In genomic region chr6:138454976-138455706, GRCh38 we compare ENCODE assay signal across 8 cellular contexts. TPM values are rescaled to one million over a fixed set of nuclear protein-coding genes. Genes with fewer than 3 reads are reported as not detected.
DNase-seq lines count a peak whose midpoint lies in the region; ATAC-seq and TF ChIP-seq lines count a peak whose summit lies in the region.

No MANE protein-coding gene starts in this region.

- CTCF ChIA-PET in GM10248 (lab: Yijun Ruan, JAX), result interaction anchor here (1.0 to 1.8 kb wide), 4 partner anchors 22 to 54 kb away, joined by 3 to 7 read pairs (median 4); partner anchors contain the start of gene HEBP2

- H3K36me3 Mint-ChIP-seq in endothelial cell (ENCODE audit: low read depth, unreplicated experiment), result peaks cover 20% of the 10 kb centered on the region

- H3K27me3 Mint-ChIP-seq in endothelial cell (ENCODE audit: unreplicated experiment), result peaks cover 2% of the 10 kb centered on the region

- intact Hi-C loops in dorsolateral prefrontal cortex (cut with DNase I), result no loop called here

- DNase-seq in activated gamma-delta T cell treated with Interleukin-2 at 50 U/mL for 16 hours (peak; percentile 27), activated gamma-delta T cell (lab: John Stamatoyannopoulos, UW) (no peak), epithelial cell of prostate (ENCODE audit: low read depth, low spot score) (peak; percentile 50), GM10248 (ENCODE audit: extremely low spot score) (no peak), endothelial cell (ENCODE audit: low spot score) (no peak), dorsolateral prefrontal cortex (no peak)
- DNase-seq in stimulated activated CD8-positive, alpha-beta memory T cell treated with anti-CD3 and anti-CD28 coated beads, Interleukin-4, amount 100 ng/mL, for 4 hours (ENCODE audit: low read depth in 2 of 2, low spot score in 1 of 2), result peak; percentile 4 to 16

- H3K27me3 ChIP-seq in dorsolateral prefrontal cortex, result no peaks in the 10 kb centered on the region

- H3K27ac ChIP-seq in epithelial cell of prostate (peak overlapping the region; percentile 85), dorsolateral prefrontal cortex (no peak overlapping the region)

- H3K4me3 ChIP-seq in dorsolateral prefrontal cortex, result no peak overlapping the region

- H3K27ac Mint-ChIP-seq in endothelial cell (ENCODE audit: unreplicated experiment), result no peak overlapping the region

- peaks cover 7% of the 10 kb centered on the region for H3K4me1 Mint-ChIP-seq in endothelial cell (ENCODE audit: unreplicated experiment)

- ATAC-seq in activated CD4-positive, CD25-positive, alpha-beta regulatory T cell treated with anti-CD3 and anti-CD28 coated beads, Interleukin-2, amount 50 U/mL, for 24 hours, result peak; percentile 72 to 76

- H3K9me3 Mint-ChIP-seq in endothelial cell (ENCODE audit: unreplicated experiment), result no peaks in the 10 kb centered on the region

- TF ChIP-seq CTCF in GM10248 (IDR thresholded peaks at IDR 0.05; ENCODE audit: control extremely low read depth, extremely low read depth, low read depth, missing control alignments), result no peak
- no peak for TF ChIP-seq CTCF in endothelial cell (IDR thresholded peaks at IDR 0.05; ENCODE audit: unreplicated experiment)
- no peak for TF ChIP-seq CTCF in dorsolateral prefrontal cortex (IDR thresholded peaks at IDR 0.05 in 54 of 56, conservative IDR thresholded peaks at IDR 0.05 in 2 of 56; ENCODE audit: low read depth in 1 of 56, partially characterized antibody in 56 of 56)

- no peak overlapping the region for H3K4me3 Mint-ChIP-seq in endothelial cell (ENCODE audit: unreplicated experiment)

- POLR2A ChIA-PET in GM10248 (lab: Yijun Ruan, JAX), result no interaction called here

RNA-seq across cellular contexts. Expression of gene NHSL1, which starts 44.2 kb away (rescaled TPM):
- total RNA-seq in endothelial cell (ENCODE audit: unreplicated experiment) (72.3 TPM), dorsolateral prefrontal cortex (10 to 100 TPM in 116 of 120 experiments, 1 to 10 TPM in 4; 5.8 to 59.0 (median 19.0) TPM)

RNA-seq across cellular contexts. Expression of gene HEBP2, which starts 51.1 kb away (rescaled TPM):
- total RNA-seq in endothelial cell (ENCODE audit: unreplicated experiment), result 30.1 TPM
- total RNA-seq in dorsolateral prefrontal cortex, result 10 to 100 TPM in 118 of 120 experiments, 1 to 10 TPM in 2; 8.3 to 29.9 (median 17.4) TPM

Comparison
In these comparisons a context has a peak if more than half of its experiments do, and no peak if none do; other contexts are left out.
1. DNase-seq: peak in activated gamma-delta T cell treated with Interleukin-2 at 50 U/mL for 16 hours (single experiment), epithelial cell of prostate (single experiment) and stimulated activated CD8-positive, alpha-beta memory T cell treated with anti-CD3 and anti-CD28 coated beads, Interleukin-4, amount 100 ng/mL, for 4 hours (2 of 2); none in activated gamma-delta T cell (single experiment), GM10248 (single experiment), endothelial cell (single experiment) and dorsolateral prefrontal cortex (0 of 10).